9 cellular contexts compared by ENCODE assay signal in genomic region chr21:36747114-36747814, GRCh38. TPM values are rescaled to one million over a fixed set of nuclear protein-coding genes. Genes with fewer than 3 reads are reported as not detected.
DNase-seq lines count a peak whose midpoint lies in the region; FAIRE-seq and TF ChIP-seq lines count a peak whose summit lies in the region.
"Had no signal": no experiment of that assay in that cellular context is flagged by ENCODE, and none has a peak within 500 bp of the region (broad histone marks: within the 10 kb centered on the region; RNA-seq: fewer than 3 reads in every experiment).

No MANE protein-coding gene starts in this region.

- H3K4me3 Mint-ChIP-seq in mesothelial cell of epicardium: peak overlapping the region; percentile 70

- H3K4me1 Mint-ChIP-seq in mesothelial cell of epicardium: peaks cover 43% of the 10 kb centered on the region

- TF ChIP-seq CTCF in AG04449 (IDR thresholded peaks at IDR 0.05; ENCODE audit: insufficient read depth, low read length, missing control alignments) (no peak), dorsolateral prefrontal cortex (IDR thresholded peaks at IDR 0.05 in 54 of 56, conservative IDR thresholded peaks at IDR 0.05 in 2 of 56; ENCODE audit: low read depth in 1 of 56, partially characterized antibody in 56 of 56) (no peak), mesothelial cell of epicardium (IDR thresholded peaks at IDR 0.05; ENCODE audit: unreplicated experiment) (no peak)

- H3K4me3 ChIP-seq in AG04449 (ENCODE audit: low read depth, low read length) (peak overlapping the region; percentile 49), HUES48 (ENCODE audit: low read depth, low read length) (peak overlapping the region; percentile 58), dorsolateral prefrontal cortex (peak overlapping the region; percentile 28 to 79 (median 52))

- peaks cover 40% of the 10 kb centered on the region for H3K27me3 Mint-ChIP-seq in mesothelial cell of epicardium (ENCODE audit: low read depth)

- H3K27ac ChIP-seq in HUES48 (ENCODE audit: low read depth, low read length) (no peak overlapping the region), dorsolateral prefrontal cortex (peak overlapping the region in 2 of 59 donors; percentile 31 to 61)
- H3K27ac ChIP-seq: KMS-11 had no signal

- no peaks in the 10 kb centered on the region for H3K36me3 Mint-ChIP-seq in mesothelial cell of epicardium

- intact Hi-C loops in dorsolateral prefrontal cortex (cut with DNase I): loop anchor here (5.0 to 10.0 kb wide), 4 partner anchors 105 to 242 kb away; no protein-coding TSS in a partner anchor

- CTCF ChIA-PET in AG04449 (lab: Yijun Ruan, JAX): interaction anchor here (0.6 to 5.9 kb wide), 21 partner anchors 8 to 244 kb away, joined by 3 to 63 read pairs (median 4); no protein-coding TSS in a partner anchor

- 0 out of 2 replicates have a peak overlapping the region, but pooled peaks have one; percentile 24 for H3K9ac ChIP-seq in HUES48 (ENCODE audit: low read depth, low read length)
- H3K9ac ChIP-seq: KMS-11 had no signal

- POLR2A ChIA-PET in AG04449 (lab: Yijun Ruan, JAX): no interaction called here

- no peaks in the 10 kb centered on the region for H3K9me3 Mint-ChIP-seq in mesothelial cell of epicardium

- no peak for FAIRE-seq in GM19239 (lab: Jason Lieb, UNC)

- peaks cover 46% of the 10 kb centered on the region for H3K4me1 ChIP-seq in HUES48 (ENCODE audit: control insufficient read depth, insufficient read depth, low read length)

- H3K27ac Mint-ChIP-seq in mesothelial cell of epicardium: no peak overlapping the region

- no peaks in the 10 kb centered on the region for H3K9me3 ChIP-seq in HUES48 (ENCODE audit: control insufficient read depth, insufficient read depth, low read length)

- peaks cover 29% of the 10 kb centered on the region for H3K27me3 ChIP-seq in HUES48 (ENCODE audit: control insufficient read depth, insufficient read depth, low read length)
- H3K27me3 ChIP-seq in dorsolateral prefrontal cortex: no peaks in the 10 kb centered on the region

- no peaks in the 10 kb centered on the region for H3K36me3 ChIP-seq in HUES48 (ENCODE audit: control insufficient read depth, insufficient read depth, low read length)

- DNase-seq in AG04449 (ENCODE audit: low read depth, low spot score) (no peak), dorsolateral prefrontal cortex (peak in 2 of 10 donors; percentile 7 to 19), mesothelial cell of epicardium (ENCODE audit: low spot score in 2 of 2, unreplicated experiment in 2 of 2) (peak in 1 of 2 experiments; percentile 46), SK-N-DZ (ENCODE audit: low spot score) (no peak), NCI-H510A treated with DMSO at 0.1 percent for 48 hours (lab: John Stamatoyannopoulos, UW) (no peak), GM19239 (ENCODE audit: insufficient read length, low spot score) (no peak), NOMO-1 treated with DMSO at 0.1 percent for 48 hours (lab: John Stamatoyannopoulos, UW; ENCODE audit: unreplicated experiment) (no peak)

RNA-seq across cellular contexts. Expression of gene SIM2, which starts 48.3 kb away (rescaled TPM):
- total RNA-seq in dorsolateral prefrontal cortex (1 to 10 TPM in 66 of 120 experiments, under 1 TPM in 53, not detected in 1; 0.14 to 5.7 (median 1.1) TPM), mesothelial cell of epicardium (0.09 TPM in 1 of 3 replicates, not detected in the others)
- polyA plus RNA-seq in SK-N-DZ (2014; cell fraction: cytosol; rRNA removed): not detected in 2 replicates
- polyA plus RNA-seq in SK-N-DZ (2014; cell fraction: nucleus; rRNA removed): not detected in 2 replicates
